8 cellular contexts compared by ENCODE assay signal in the genomic region with DNA sequence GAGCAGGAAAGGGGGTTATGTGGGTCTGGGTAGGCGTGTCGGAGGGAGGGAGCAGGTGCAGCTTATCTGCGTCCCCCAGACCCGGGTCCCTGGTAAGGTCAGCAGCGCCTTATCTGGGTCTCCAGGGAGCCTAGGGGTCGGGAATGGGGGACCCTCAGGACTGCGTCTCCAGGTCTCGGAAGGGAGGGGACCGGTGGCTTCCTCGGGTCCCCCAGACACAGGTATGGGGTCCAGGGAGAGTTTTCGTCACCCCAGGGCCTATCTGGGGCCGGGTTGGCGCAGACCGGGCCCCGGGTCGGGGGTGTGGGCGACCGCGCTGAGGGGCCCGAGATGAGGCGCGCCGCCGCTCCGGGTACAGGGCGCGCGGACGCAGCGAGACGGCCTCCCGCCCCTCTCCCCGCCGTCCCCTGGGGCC. TPM values are rescaled to one million over a fixed set of nuclear protein-coding genes. Genes with fewer than 3 reads are reported as not detected.
DNase-seq lines count a peak whose midpoint lies in the region; ATAC-seq, FAIRE-seq and TF ChIP-seq lines count a peak whose summit lies in the region.

No MANE protein-coding gene starts in this region.

- peak overlapping the region; percentile 85 for H3K4me2 ChIP-seq in GM12878 (ENCODE audit: control insufficient read depth, insufficient read depth)

- H3K9me3 Mint-ChIP-seq in memory B cell (no peaks in the 10 kb centered on the region), type B pancreatic cell (no peaks in the 10 kb centered on the region)

- H4K20me1 ChIP-seq in GM12878 (ENCODE audit: control insufficient read depth, insufficient read depth): no peaks in the 10 kb centered on the region; the same call in 1 of the 2 replicates

- SMC1A ChIA-PET in GM12878 (lab: Charles Lee; ENCODE audit: uncharacterized antibody, unreplicated experiment): interaction anchor here (2.1 kb wide), 1 partner anchor 78 kb away, joined by 9 read pairs; no protein-coding TSS in a partner anchor

- H3K27me3 Mint-ChIP-seq in memory B cell (no peaks in the 10 kb centered on the region), type B pancreatic cell (no peaks in the 10 kb centered on the region)

- peak overlapping the region; percentile 87 for H3K4me3 ChIP-seq in HL-60 (replicated peaks; ENCODE audit: insufficient read depth, low read length)
- H3K4me3 ChIP-seq in GM12878: peak overlapping the region; percentile 77

- CTCF ChIA-PET in GM12878 (lab: Yijun Ruan, JAX): no interaction called here

- peak overlapping the region; percentile 93 for H3K27ac Mint-ChIP-seq in memory B cell
- peak overlapping the region; percentile 97 for H3K27ac Mint-ChIP-seq in type B pancreatic cell

- H3K36me3 Mint-ChIP-seq in memory B cell (peaks cover 9% of the 10 kb centered on the region), type B pancreatic cell (peaks cover 9% of the 10 kb centered on the region)

- H2AFZ ChIP-seq in GM12878 (ENCODE audit: control insufficient read depth, low read depth, low read length): peak overlapping the region; percentile 54

- H3K9me3 ChIP-seq in GM12878 (replicated peaks; ENCODE audit: control insufficient read depth, insufficient read depth, low read length): no peaks in the 10 kb centered on the region

- peak in 1 of 2 experiments; percentile 8 for DNase-seq in HL-60 (ENCODE audit: low read depth in 1 of 2, low spot score in 1 of 2)
- DNase-seq in GM12878 (ENCODE audit: low read depth, low spot score): no peak
- no peak for DNase-seq in memory B cell (ENCODE audit: low spot score in 2 of 2)
- no peak for DNase-seq in type B pancreatic cell (ENCODE audit: extremely low spot score, unreplicated experiment)
- DNase-seq in HCEC 1CT: no peak

- no peak for TF ChIP-seq RAD21 in GM12878 (IDR thresholded peaks at IDR 0.05; ENCODE audit: insufficient read depth, low read depth, low read length)

- ATAC-seq in GM18909 (IDR thresholded peaks at IDR 0.05; ENCODE audit: poor library complexity, unreplicated experiment) (peak; percentile 7), GM12878 (peak; percentile 9; the same call in 2 of the 3 replicates), memory B cell (ENCODE audit: low read depth) (peak; percentile 2), HG03342 (IDR thresholded peaks at IDR 0.05; ENCODE audit: unreplicated experiment) (no peak)

- in situ Hi-C loops in GM12878 (cut with MboI): no loop called here

- H3K79me2 ChIP-seq in GM12878 (ENCODE audit: control insufficient read depth, insufficient read depth, low read length): peaks cover 73% of the 10 kb centered on the region

- peak overlapping the region; percentile 98 for H3K9ac ChIP-seq in GM12878 (ENCODE audit: control insufficient read depth, insufficient read depth, low read length)

- POLR2A ChIA-PET in GM12878 (lab: Charles Lee): no interaction called here

- TF ChIP-seq POLR2A in GM12878 (IDR thresholded peaks at IDR 0.05; ENCODE audit: low read depth, low read length): no peak

- H3K36me3 ChIP-seq in GM12878 (ENCODE audit: control insufficient read depth in 2 of 2, insufficient read depth in 2 of 2, low read length in 1 of 2): peaks cover 0 to 4% of the 10 kb centered on the region in 2 experiments; a peak in 2 of 4 replicates

- intact Hi-C loops in GM12878 (cut with micrococcal nuclease; ENCODE audit: unreplicated experiment): loop anchor here (2.0 to 5.0 kb wide), 3 partner anchors 80 to 175 kb away; partner anchors contain the start of gene ASXL1

- no TSS peak for BruUV-seq in GM12878 (replicated peaks; lab: Mats Ljungman, UMichigan)

- FAIRE-seq in GM12878 (lab: Jason Lieb, UNC): no peak

- WGBS in GM12878 (ENCODE audit: insufficient coverage, insufficient replicate concordance, low lambda C conversion rate, missing lambda C conversion rate): under 1% methylated on average over 22 of the region's 34 CpGs

- RAD21 ChIA-PET in GM12878 (lab: Charles Lee; ENCODE audit: unreplicated experiment): no interaction called here

- TF ChIP-seq CTCF in 22Rv1 (IDR thresholded peaks at IDR 0.05) (no peak), HL-60 (IDR thresholded peaks at IDR 0.05; ENCODE audit: insufficient read depth, low read length) (no peak), GM12878 (IDR thresholded peaks at IDR 0.05 in 2 of 3, conservative IDR thresholded peaks at IDR 0.05 in 1 of 3; ENCODE audit: control insufficient read depth in 2 of 3, extremely low read depth in 1 of 3, insufficient read depth in 1 of 3, low read depth in 3 of 3, low read length in 3 of 3) (no peak), type B pancreatic cell (conservative IDR thresholded peaks at IDR 0.05) (no peak)

- peak overlapping the region; percentile 95 for H3K4me3 Mint-ChIP-seq in memory B cell
- H3K4me3 Mint-ChIP-seq in type B pancreatic cell: peak overlapping the region; percentile 99

- peaks cover 20% of the 10 kb centered on the region for H3K4me1 ChIP-seq in GM12878 (ENCODE audit: control insufficient read depth, insufficient read depth, low read length)

- peaks cover 58% of the 10 kb centered on the region for H3K4me1 Mint-ChIP-seq in memory B cell
- peaks cover 60% of the 10 kb centered on the region for H3K4me1 Mint-ChIP-seq in type B pancreatic cell (ENCODE audit: unreplicated experiment)

- H3K27me3 ChIP-seq in HL-60 (ENCODE audit: insufficient read depth, poor library complexity, severe bottlenecking) (no peaks in the 10 kb centered on the region), GM12878 (replicated peaks in 1 of 2; ENCODE audit: control insufficient read depth in 2 of 2, insufficient read depth in 2 of 2, low read length in 1 of 2) (no peaks in the 10 kb centered on the region)

- no peak for TF ChIP-seq EP300 in GM12878 (IDR thresholded peaks at IDR 0.05; ENCODE audit: borderline replicate concordance in 1 of 2, control insufficient read depth in 1 of 2, low read depth in 2 of 2, low read length in 2 of 2)

- peak overlapping the region; percentile 81 for H3K27ac ChIP-seq in 22Rv1
- H3K27ac ChIP-seq in HL-60 (replicated peaks): peak overlapping the region; percentile 89
- peak overlapping the region; percentile 84 for H3K27ac ChIP-seq in GM12878 (ENCODE audit: control insufficient read depth, insufficient read depth)

TF ChIP-seq in GM12878, 131 proteins besides CTCF, POLR2A, EP300 and RAD21:
- TF ChIP-seq STAT1 (conservative IDR thresholded peaks at IDR 0.05): no peak
- TF ChIP-seq EED (IDR thresholded peaks at IDR 0.05; ENCODE audit: low read depth): 0 out of 2 replicates have a peak, but pooled peaks have one; percentile 7

RNA-seq across cellular contexts. Expression of gene PLAGL2, which starts 0.3 kb away (rescaled TPM):
- total RNA-seq in GM12878 (2013; cell fraction: nucleolus; rRNA removed): 14.3 and 14.4 TPM in 2 replicates
- total RNA-seq in GM12878 (2014; rRNA removed) (7.3 and 7.8 TPM in 2 replicates), GM12878 (2014; rRNA removed; fragmentation: Illumina TruSeq; extraction: Trizol) (8.3 and 8.4 TPM in 2 replicates), GM12878 (2021) (29.7 and 31.7 TPM in 2 replicates), type B pancreatic cell (ENCODE audit: low replicate concordance) (52.1 and 52.7 TPM in 2 replicates)
- 10.0 TPM for polyA plus RNA-seq in GM12878 (2011; ENCODE audit: low read depth)
- polyA plus RNA-seq in GM12878 (2011; rRNA removed) (4.5 and 7.4 TPM in 2 replicates), GM12878 (2014; fragmentation: Illumina TruSeq; extraction: Trizol) (31.0 and 32.3 TPM in 2 replicates), GM12878 (2014; fragmentation: Nextera tagmentation; extraction: Ambion mirVana) (1 to 10 TPM; 4.4 to 7.3 TPM), GM12878 (2014; rRNA removed) (18.4 and 18.5 TPM in 2 replicates), GM12878 (2016; fragmentation: Nextera tagmentation; extraction: Ambion mirVana) (10 to 100 TPM; 18.3 to 21.0 TPM)
- 12.2 and 16.8 TPM in 2 replicates for polyA plus RNA-seq in GM12878 (2011; cell fraction: cytosol; rRNA removed)
- 9.1 and 11.8 TPM in 2 replicates for polyA plus RNA-seq in GM12878 (2011; cell fraction: nucleus; rRNA removed)
- polyA plus RNA-seq in GM12878 (2012): 14.5 and 15.6 TPM in 2 replicates
- polyA minus RNA-seq in GM12878 (2011; rRNA and poly(A)+ RNA removed): 11.8 and 13.9 TPM in 2 replicates
- polyA minus RNA-seq in GM12878 (2011; cell fraction: cytosol; rRNA and poly(A)+ RNA removed): 7.6 and 8.5 TPM in 2 replicates
- polyA minus RNA-seq in GM12878 (2011; cell fraction: nucleus; rRNA and poly(A)+ RNA removed): 5.7 and 10.1 TPM in 2 replicates

RNA-seq across cellular contexts. Expression of gene POFUT1, which starts 0.5 kb away (rescaled TPM):
- 41.7 and 45.3 TPM in 2 replicates for total RNA-seq in GM12878 (2013; cell fraction: nucleolus; rRNA removed)
- total RNA-seq in GM12878 (2014; rRNA removed) (23.1 and 24.0 TPM in 2 replicates), GM12878 (2014; rRNA removed; fragmentation: Illumina TruSeq; extraction: Trizol) (20.5 and 22.2 TPM in 2 replicates), GM12878 (2021) (30.5 and 33.4 TPM in 2 replicates), type B pancreatic cell (ENCODE audit: low replicate concordance) (48.9 and 55.8 TPM in 2 replicates)
- 8.4 TPM for polyA plus RNA-seq in GM12878 (2011; ENCODE audit: low read depth)
- polyA plus RNA-seq in GM12878 (2011; rRNA removed) (11.3 and 15.1 TPM in 2 replicates), GM12878 (2014; fragmentation: Illumina TruSeq; extraction: Trizol) (24.1 and 25.1 TPM in 2 replicates), GM12878 (2014; fragmentation: Nextera tagmentation; extraction: Ambion mirVana) (1 to 10 TPM; 2.6 to 3.9 TPM), GM12878 (2014; rRNA removed) (19.3 and 19.8 TPM in 2 replicates), GM12878 (2016; fragmentation: Nextera tagmentation; extraction: Ambion mirVana) (10 to 100 TPM; 24.4 to 24.9 TPM)
- 17.4 and 18.3 TPM in 2 replicates for polyA plus RNA-seq in GM12878 (2011; cell fraction: cytosol; rRNA removed)
- 15.7 and 18.9 TPM in 2 replicates for polyA plus RNA-seq in GM12878 (2011; cell fraction: nucleus; rRNA removed)
- polyA plus RNA-seq in GM12878 (2012): 10.4 and 11.9 TPM in 2 replicates
- polyA minus RNA-seq in GM12878 (2011; rRNA and poly(A)+ RNA removed): 19.7 and 21.4 TPM in 2 replicates
- 6.5 and 6.7 TPM in 2 replicates for polyA minus RNA-seq in GM12878 (2011; cell fraction: cytosol; rRNA and poly(A)+ RNA removed)
- 11.1 and 20.3 TPM in 2 replicates for polyA minus RNA-seq in GM12878 (2011; cell fraction: nucleus; rRNA and poly(A)+ RNA removed)
